ENCODE assay signal across 1 cellular context in the genomic region with DNA sequence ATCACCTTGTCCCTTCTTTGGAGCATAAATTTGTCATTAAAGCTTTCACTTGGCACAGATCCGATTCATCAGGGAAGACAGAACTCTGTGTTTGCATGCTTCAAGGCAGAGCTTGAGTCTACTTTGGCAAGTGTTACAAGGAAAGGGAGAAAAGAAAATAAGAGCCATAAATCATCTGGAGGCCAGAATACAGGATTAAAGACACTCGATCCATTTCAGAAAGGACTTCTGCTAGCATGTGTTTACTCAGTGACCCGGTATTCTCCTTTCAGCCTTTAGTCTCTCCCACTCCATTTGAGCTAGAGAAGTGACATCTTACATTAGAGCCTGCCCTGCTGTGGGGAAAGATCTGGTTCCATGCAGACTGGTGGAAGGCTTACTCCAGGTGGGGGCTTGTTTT.
TF ChIP-seq lines count a peak whose summit lies in the region.

No MANE protein-coding gene starts in this region.

TF ChIP-seq in HEK293, 187 proteins besides CTCF, POLR2A, EP300 and RAD21 (continued from another document):
- TF ChIP-seq, protein P1, sequence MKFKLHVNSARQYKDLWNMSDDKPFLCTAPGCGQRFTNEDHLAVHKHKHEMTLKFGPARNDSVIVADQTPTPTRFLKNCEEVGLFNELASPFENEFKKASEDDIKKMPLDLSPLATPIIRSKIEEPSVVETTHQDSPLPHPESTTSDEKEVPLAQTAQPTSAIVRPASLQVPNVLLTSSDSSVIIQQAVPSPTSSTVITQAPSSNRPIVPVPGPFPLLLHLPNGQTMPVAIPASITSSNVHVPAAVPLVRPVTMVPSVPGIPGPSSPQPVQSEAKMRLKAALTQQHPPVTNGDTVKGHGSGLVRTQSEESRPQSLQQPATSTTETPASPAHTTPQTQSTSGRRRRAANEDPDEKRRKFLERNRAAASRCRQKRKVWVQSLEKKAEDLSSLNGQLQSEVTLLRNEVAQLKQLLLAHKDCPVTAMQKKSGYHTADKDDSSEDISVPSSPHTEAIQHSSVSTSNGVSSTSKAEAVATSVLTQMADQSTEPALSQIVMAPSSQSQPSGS (tag by site-specific recombination; IDR thresholded peaks at IDR 0.05; ENCODE audit: low read depth): no peak
- TF ChIP-seq ZNF121 (tag by site-specific recombination; IDR thresholded peaks at IDR 0.05): no peak
- no peak for TF ChIP-seq ZNF404 (tag by site-specific recombination; IDR thresholded peaks at IDR 0.05)
- TF ChIP-seq TRIM28 (IDR thresholded peaks at IDR 0.05; ENCODE audit: borderline replicate concordance, low read length): peak; percentile 63; the same call in 1 of the 2 replicates
- no peak for TF ChIP-seq ZNF610 (tag by site-specific recombination; IDR thresholded peaks at IDR 0.05; ENCODE audit: borderline replicate concordance)
- TF ChIP-seq ZBTB1 (tag by site-specific recombination; IDR thresholded peaks at IDR 0.05): no peak
- no peak for TF ChIP-seq KLF16 (tag by site-specific recombination; IDR thresholded peaks at IDR 0.05)
